In genomic region chr9:79611091-79611614, GRCh38 we compare ENCODE assay signal across 8 cellular contexts. TPM values are rescaled to one million over a fixed set of nuclear protein-coding genes. Genes with fewer than 3 reads are reported as not detected.
DNase-seq lines count a peak whose midpoint lies in the region; ATAC-seq and TF ChIP-seq lines count a peak whose summit lies in the region.

No MANE protein-coding gene starts in this region.

- H3K4me1 ChIP-seq in BLaER1 (peaks cover 79% of the 10 kb centered on the region), HUES48 (ENCODE audit: control insufficient read depth, insufficient read depth, low read length) (peaks cover 50% of the 10 kb centered on the region), psoas muscle (peaks cover 71% of the 10 kb centered on the region)

- peak; percentile 28 to 89 for DNase-seq in cardiac fibroblast (ENCODE audit: low read depth in 2 of 2)
- DNase-seq in psoas muscle, result no peak
- DNase-seq in NCI-H1694 treated with DMSO at 0.1 percent for 48 hours (lab: John Stamatoyannopoulos, UW), result no peak
- no peak for DNase-seq in mucosa of gallbladder (ENCODE audit: low spot score)
- DNase-seq in omental fat pad (ENCODE audit: low spot score), result no peak

- peak overlapping the region; percentile 46 for H3K4me2 ChIP-seq in BLaER1

- H3K36me3 ChIP-seq in BLaER1 (peaks cover 37% of the 10 kb centered on the region), HUES48 (ENCODE audit: control insufficient read depth, insufficient read depth, low read length) (no peaks in the 10 kb centered on the region), psoas muscle (ENCODE audit: insufficient read depth in 1 of 2, low read depth in 1 of 2) (no peaks in the 10 kb centered on the region)

- H3K4me3 ChIP-seq in BLaER1 (no peak overlapping the region), HUES48 (ENCODE audit: low read depth, low read length) (no peak overlapping the region), cardiac fibroblast (replicated peaks in 1 of 2; ENCODE audit: low read depth in 2 of 2, low read length in 2 of 2) (no peak overlapping the region), psoas muscle (no peak overlapping the region)

- H3K9ac ChIP-seq in BLaER1 (no peak overlapping the region), HUES48 (ENCODE audit: low read depth, low read length) (no peak overlapping the region)

- H3K27ac ChIP-seq in BLaER1, result peak overlapping the region; percentile 23; the same call in 1 of the 2 replicates
- peak overlapping the region; percentile 42 for H3K27ac ChIP-seq in HUES48 (ENCODE audit: low read depth, low read length)
- H3K27ac ChIP-seq in psoas muscle, result peak overlapping the region; percentile 63

- peaks cover 83% of the 10 kb centered on the region for H4K20me1 ChIP-seq in BLaER1

- H3K9me3 ChIP-seq in BLaER1 (peaks cover 16% of the 10 kb centered on the region), HUES48 (ENCODE audit: control insufficient read depth, insufficient read depth, low read length) (no peaks in the 10 kb centered on the region), psoas muscle (no peaks in the 10 kb centered on the region)

- ATAC-seq in GM21447 (IDR thresholded peaks at IDR 0.05; ENCODE audit: unreplicated experiment), result peak; percentile 93
- ATAC-seq in psoas muscle, result peak; percentile 73 to 92 (median 88)
- no peak for ATAC-seq in omental fat pad (ENCODE audit: low FRiP score)

- WGBS in psoas muscle, 3 donors, result 17 to 41% (median 19%) methylated on average over 1 of the region's 1 CpG

- intact Hi-C loops in psoas muscle (cut with DNase I), result loop anchor here in 1 of 2 donors (5.0 kb wide), 2 partner anchors 34 to 81 kb away; no protein-coding TSS in a partner anchor

- TF ChIP-seq CTCF in cardiac fibroblast (IDR thresholded peaks at IDR 0.05; ENCODE audit: low read depth, low read length) (no peak), psoas muscle (IDR thresholded peaks at IDR 0.05) (no peak), omental fat pad (IDR thresholded peaks at IDR 0.05) (no peak)

- H3K27me3 ChIP-seq in BLaER1 (no peaks in the 10 kb centered on the region), HUES48 (ENCODE audit: control insufficient read depth, insufficient read depth, low read length) (no peaks in the 10 kb centered on the region), psoas muscle (ENCODE audit: insufficient read depth in 3 of 3, low read length in 2 of 3) (no peaks in the 10 kb centered on the region)

RNA-seq across cellular contexts. Expression of gene TLE4, which starts 39.4 kb away (rescaled TPM):
- total RNA-seq in psoas muscle, result 10 to 100 TPM; 17.6 to 51.9 (median 21.9) TPM
- 10 to 100 TPM in 2 of 3 donors, 1 to 10 TPM in 1; 5.1 to 22.3 (median 14.3) TPM for polyA plus RNA-seq in psoas muscle
- 47.9 TPM for total RNA-seq in mucosa of gallbladder
- 10 to 100 TPM; 30.1 to 32.9 (median 30.7) TPM for total RNA-seq in omental fat pad

Comparison
In these comparisons a context has a peak if more than half of its experiments do, and no peak if none do; other contexts are left out.
1. DNase-seq: peak in cardiac fibroblast (2 of 2); none in psoas muscle (0 of 2), NCI-H1694 treated with DMSO at 0.1 percent for 48 hours (single experiment), mucosa of gallbladder (single experiment) and omental fat pad (single experiment).
2. Peak in every context shown above with its lines, with median percentiles within 50 percentile points of each other: H3K27ac ChIP-seq.